In genomic region chr2:196783431-196784094, GRCh38 we compare ENCODE assay signal across 11 cellular contexts. TPM values are rescaled to one million over a fixed set of nuclear protein-coding genes. Genes with fewer than 3 reads are reported as not detected.
A peak's percentile ranks its signal among the peaks of the same experiment; 100 is the strongest.
DNase-seq lines count a peak whose midpoint lies in the region; ATAC-seq and TF ChIP-seq lines count a peak whose summit lies in the region.
"Had no signal": no experiment of that assay in that cellular context is flagged by ENCODE, and none has a peak within 500 bp of the region (broad histone marks: within the 10 kb centered on the region; RNA-seq: fewer than 3 reads in every experiment).

No MANE protein-coding gene starts in this region.

- POLR2A ChIA-PET in activated CD4-positive, alpha-beta T cell treated with anti-CD3 and anti-CD28 coated beads for 36 hours (lab: Charles Lee) = no interaction called here
- POLR2A ChIA-PET in activated CD4-positive, alpha-beta T cell treated with anti-CD3 and anti-CD28 coated beads, Interleukin-2, amount 10 ng/mL, durations not matched to agents 7 days and 5 days (lab: Charles Lee) = no interaction called here

- CTCF ChIA-PET in activated CD4-positive, alpha-beta T cell treated with anti-CD3 and anti-CD28 coated beads for 36 hours (lab: Charles Lee) = interaction anchor here (1.0 kb wide), 1 partner anchor 13 kb away, joined by 3 read pairs; no protein-coding TSS in a partner anchor
- CTCF ChIA-PET in activated CD4-positive, alpha-beta T cell treated with anti-CD3 and anti-CD28 coated beads, Interleukin-2, amount 10 ng/mL, durations not matched to agents 7 days and 5 days (lab: Charles Lee) = interaction anchor here (0.7 kb wide), 1 partner anchor 17 kb away, joined by 3 read pairs; no protein-coding TSS in a partner anchor

- H3K4me1 Mint-ChIP-seq in activated CD4-positive, alpha-beta T cell treated with anti-CD3 and anti-CD28 coated beads for 36 hours = peaks cover 16% of the 10 kb centered on the region
- H3K4me1 Mint-ChIP-seq in activated CD4-positive, alpha-beta T cell treated with anti-CD3 and anti-CD28 coated beads, Interleukin-2, amount 10 ng/mL, durations not matched to agents 7 days and 5 days = peaks cover 10% of the 10 kb centered on the region

- H3K36me3 Mint-ChIP-seq in activated CD4-positive, alpha-beta T cell treated with anti-CD3 and anti-CD28 coated beads for 36 hours (ENCODE audit: low read depth) = peaks cover 37% of the 10 kb centered on the region
- H3K36me3 Mint-ChIP-seq in activated CD4-positive, alpha-beta T cell treated with anti-CD3 and anti-CD28 coated beads, Interleukin-2, amount 10 ng/mL, durations not matched to agents 7 days and 5 days (ENCODE audit: low read depth) = peaks cover 45% of the 10 kb centered on the region

- H3K27ac Mint-ChIP-seq in activated CD4-positive, alpha-beta T cell treated with anti-CD3 and anti-CD28 coated beads for 36 hours = peak overlapping the region; percentile 82
- H3K27ac Mint-ChIP-seq in activated CD4-positive, alpha-beta T cell treated with anti-CD3 and anti-CD28 coated beads, Interleukin-2, amount 10 ng/mL, durations not matched to agents 7 days and 5 days = no peak overlapping the region

- no peaks in the 10 kb centered on the region for H3K27me3 Mint-ChIP-seq in activated CD4-positive, alpha-beta T cell treated with anti-CD3 and anti-CD28 coated beads for 36 hours
- no peaks in the 10 kb centered on the region for H3K27me3 Mint-ChIP-seq in activated CD4-positive, alpha-beta T cell treated with anti-CD3 and anti-CD28 coated beads, Interleukin-2, amount 10 ng/mL, durations not matched to agents 7 days and 5 days
- H3K27me3 Mint-ChIP-seq: naive B cell had no signal

- ATAC-seq in activated CD4-positive, alpha-beta T cell treated with anti-CD3 and anti-CD28 coated beads for 36 hours = peak; percentile 95
- ATAC-seq in HG03432 (IDR thresholded peaks at IDR 0.05; ENCODE audit: unreplicated experiment) = peak; percentile 63
- no peak for ATAC-seq in HG03457 (IDR thresholded peaks at IDR 0.05; ENCODE audit: unreplicated experiment)
- ATAC-seq in GM18505 (IDR thresholded peaks at IDR 0.05; ENCODE audit: unreplicated experiment) = no peak
- ATAC-seq: A549 had no signal

- TF ChIP-seq POLR2A in GM18505 (IDR thresholded peaks at IDR 0.05; ENCODE audit: borderline replicate concordance, extremely low read depth, insufficient read depth, insufficient read length) = no peak

- H3K4me3 Mint-ChIP-seq in activated CD4-positive, alpha-beta T cell treated with anti-CD3 and anti-CD28 coated beads for 36 hours = peak overlapping the region; percentile 6
- H3K4me3 Mint-ChIP-seq in activated CD4-positive, alpha-beta T cell treated with anti-CD3 and anti-CD28 coated beads, Interleukin-2, amount 10 ng/mL, durations not matched to agents 7 days and 5 days = no peak overlapping the region
- H3K4me3 Mint-ChIP-seq: naive B cell had no signal

- no peaks in the 10 kb centered on the region for H3K9me3 Mint-ChIP-seq in activated CD4-positive, alpha-beta T cell treated with anti-CD3 and anti-CD28 coated beads for 36 hours (ENCODE audit: low read depth)
- no peaks in the 10 kb centered on the region for H3K9me3 Mint-ChIP-seq in activated CD4-positive, alpha-beta T cell treated with anti-CD3 and anti-CD28 coated beads, Interleukin-2, amount 10 ng/mL, durations not matched to agents 7 days and 5 days
- H3K9me3 Mint-ChIP-seq: naive B cell had no signal

- intact Hi-C loops in activated CD4-positive, alpha-beta T cell treated with anti-CD3 and anti-CD28 coated beads for 36 hours (cut with DNase I, micrococcal nuclease) = no loop called here

- DNase-seq in activated CD4-positive, alpha-beta T cell treated with anti-CD3 and anti-CD28 coated beads for 36 hours = peak; percentile 77
- DNase-seq in activated CD4-positive, alpha-beta T cell treated with anti-CD3 and anti-CD28 coated beads, Interleukin-2, amount 10 ng/mL, durations not matched to agents 7 days and 5 days = no peak
- DNase-seq in astrocyte of the hippocampus (ENCODE audit: low read depth, low spot score) (peak; percentile 31), SIG-M5 treated with dmso at 0.1 percent for 504 hours (lab: John Stamatoyannopoulos, UW; ENCODE audit: unreplicated experiment) (no peak)
- peak; percentile 20 to 32 for DNase-seq in stimulated activated CD4-positive, alpha-beta T cell treated with anti-CD3 and anti-CD28 coated beads, Interleukin-2, amount 100 ng/mL, for 48 hours
- DNase-seq: Karpas-422, naive B cell had no signal

RNA-seq across cellular contexts. Expression of gene GTF3C3, which starts 15.9 kb away (rescaled TPM):
- total RNA-seq in activated CD4-positive, alpha-beta T cell treated with anti-CD3 and anti-CD28 coated beads for 36 hours = 10 to 100 TPM; 55.4 to 83.5 TPM
- 10 to 100 TPM; 39.6 to 44.9 TPM for total RNA-seq in activated CD4-positive, alpha-beta T cell treated with anti-CD3 and anti-CD28 coated beads, Interleukin-2, amount 10 ng/mL, durations not matched to agents 7 days and 5 days

RNA-seq across cellular contexts. Expression of gene C2orf66, which starts 25.6 kb away (rescaled TPM):
- total RNA-seq in activated CD4-positive, alpha-beta T cell treated with anti-CD3 and anti-CD28 coated beads for 36 hours = under 1 TPM; 0.09 to 0.25 TPM
- under 1 TPM; 0.20 to 0.44 TPM for total RNA-seq in activated CD4-positive, alpha-beta T cell treated with anti-CD3 and anti-CD28 coated beads, Interleukin-2, amount 10 ng/mL, durations not matched to agents 7 days and 5 days

Comparison
In these comparisons a context has a peak if more than half of its experiments do, and no peak if none do; other contexts are left out.
1. DNase-seq: peak in activated CD4-positive, alpha-beta T cell treated with anti-CD3 and anti-CD28 coated beads for 36 hours (single experiment), astrocyte of the hippocampus (single experiment) and stimulated activated CD4-positive, alpha-beta T cell treated with anti-CD3 and anti-CD28 coated beads, Interleukin-2, amount 100 ng/mL, for 48 hours (2 of 2); none in activated CD4-positive, alpha-beta T cell treated with anti-CD3 and anti-CD28 coated beads, Interleukin-2, amount 10 ng/mL, durations not matched to agents 7 days and 5 days (single experiment) and SIG-M5 treated with dmso at 0.1 percent for 504 hours (single experiment).
2. ATAC-seq: peak in activated CD4-positive, alpha-beta T cell treated with anti-CD3 and anti-CD28 coated beads for 36 hours (single experiment) and HG03432 (single experiment); none in HG03457 (single experiment) and GM18505 (single experiment).